Comparison of ENCODE assay signal across 22 cellular contexts in genomic region chr2:8597094-8597493, GRCh38.
"Had no signal": no experiment of that assay in that cellular context is flagged by ENCODE, and none has a peak within 500 bp of the region (broad histone marks: within the 10 kb centered on the region; RNA-seq: fewer than 3 reads in every experiment).

No MANE protein-coding gene starts in this region.

- ATAC-seq: activated CD4-positive, alpha-beta T cell treated with anti-CD3 and anti-CD28 coated beads for 36 hours; activated naive CD8-positive, alpha-beta T cell treated with anti-CD3 and anti-CD28 coated beads, Interleukin-2, amount 50 U/mL, for 24 hours; activated T-cell treated with anti-CD3 and anti-CD28 coated beads, Interleukin-2, amount 50 U/mL, for 4 hours; esophagus mucosa; gastrocnemius medialis; sciatic nerve; upper lobe of right lung; WTC11 had no signal

- H3K4me3 ChIP-seq: gastrocnemius medialis, heart left ventricle, left lung, pancreas, smooth muscle cell, testis, upper lobe of right lung had no signal

- H3K9me3 Mint-ChIP-seq: activated naive CD4-positive, alpha-beta T cell treated with anti-CD3 and anti-CD28 coated beads, Interleukin-2, amount 10 ng/mL, durations not matched to agents 7 days and 5 days; activated naive CD8-positive, alpha-beta T cell treated with anti-CD3 and anti-CD28 coated beads, Interleukin-2, amount 50 U/mL, for 24 hours; activated T-cell treated with anti-CD3 and anti-CD28 coated beads, Interleukin-2, amount 50 U/mL, for 4 hours; WTC11 had no signal

- H3K27ac ChIP-seq: gastrocnemius medialis, heart left ventricle, pancreas, testis, upper lobe of right lung had no signal

- H3K36me3 ChIP-seq: gastrocnemius medialis, heart left ventricle, left lung, neutrophil, pancreas, upper lobe of right lung had no signal

- H3K27me3 ChIP-seq: gastrocnemius medialis, heart left ventricle, left lung, neutrophil, pancreas, testis, upper lobe of right lung had no signal

- H3K36me3 Mint-ChIP-seq: activated naive CD4-positive, alpha-beta T cell treated with anti-CD3 and anti-CD28 coated beads, Interleukin-2, amount 10 ng/mL, durations not matched to agents 7 days and 5 days; WTC11 had no signal

- H3K4me1 Mint-ChIP-seq: activated naive CD4-positive, alpha-beta T cell treated with anti-CD3 and anti-CD28 coated beads, Interleukin-2, amount 10 ng/mL, durations not matched to agents 7 days and 5 days; WTC11 had no signal

- H3K4me3 Mint-ChIP-seq: activated CD4-positive, alpha-beta T cell treated with anti-CD3 and anti-CD28 coated beads for 36 hours; activated naive CD4-positive, alpha-beta T cell treated with anti-CD3 and anti-CD28 coated beads, Interleukin-2, amount 10 ng/mL, durations not matched to agents 7 days and 5 days; activated naive CD8-positive, alpha-beta T cell treated with anti-CD3 and anti-CD28 coated beads, Interleukin-2, amount 50 U/mL, for 24 hours; activated T-cell treated with anti-CD3 and anti-CD28 coated beads, Interleukin-2, amount 50 U/mL, for 4 hours; WTC11 had no signal

- H3K27ac Mint-ChIP-seq: activated CD4-positive, alpha-beta T cell treated with anti-CD3 and anti-CD28 coated beads for 36 hours; activated naive CD4-positive, alpha-beta T cell treated with anti-CD3 and anti-CD28 coated beads, Interleukin-2, amount 10 ng/mL, durations not matched to agents 7 days and 5 days; activated naive CD8-positive, alpha-beta T cell treated with anti-CD3 and anti-CD28 coated beads, Interleukin-2, amount 50 U/mL, for 24 hours; WTC11 had no signal

- H3K4me1 ChIP-seq: gastrocnemius medialis, pancreas, testis, upper lobe of right lung had no signal

- FAIRE-seq: pancreas had no signal

- DNase-seq: activated CD4-positive, alpha-beta T cell treated with anti-CD3 and anti-CD28 coated beads for 36 hours; activated CD4-positive, alpha-beta T cell treated with anti-CD3 and anti-CD28 coated beads, Interleukin-2, amount 50 U/mL, for 48 hours; activated naive CD4-positive, alpha-beta T cell treated with anti-CD3 and anti-CD28 coated beads, Interleukin-2, amount 10 ng/mL, durations not matched to agents 7 days and 5 days; activated naive CD8-positive, alpha-beta T cell treated with anti-CD3 and anti-CD28 coated beads, Interleukin-2, amount 50 U/mL, for 24 hours; activated T-cell treated with anti-CD3 and anti-CD28 coated beads, Interleukin-2, amount 50 U/mL, for 4 hours; anterior cingulate cortex; cerebellar nuclear complex; cortex of kidney; effector CD8-positive, alpha-beta T cell; gastrocnemius medialis; heart left ventricle; left lung; mammary epithelial cell; pancreas; stimulated activated CD4-positive, alpha-beta T cell treated with anti-CD3 and anti-CD28 coated beads, Interleukin-4, amount 100 ng/mL, for 1 hour; testis had no signal

- H3K9me3 ChIP-seq: gastrocnemius medialis, heart left ventricle, left lung, neutrophil, pancreas, testis, upper lobe of right lung had no signal

- H3K4me2 ChIP-seq: smooth muscle cell had no signal
